ENCODE assay signal across 1 cellular context in genomic region chr11:65027213-65028067, GRCh38.
TF ChIP-seq lines count a peak whose summit lies in the region.

Gene SNX15 (plus strand): TSS chr11:65027439. CDS start chr11:65027538, 99 bp downstream.

TF ChIP-seq in K562, 482 proteins besides CTCF, POLR2A, EP300 and RAD21 (continued from another document and continues in another):
- TF ChIP-seq, protein P1, sequence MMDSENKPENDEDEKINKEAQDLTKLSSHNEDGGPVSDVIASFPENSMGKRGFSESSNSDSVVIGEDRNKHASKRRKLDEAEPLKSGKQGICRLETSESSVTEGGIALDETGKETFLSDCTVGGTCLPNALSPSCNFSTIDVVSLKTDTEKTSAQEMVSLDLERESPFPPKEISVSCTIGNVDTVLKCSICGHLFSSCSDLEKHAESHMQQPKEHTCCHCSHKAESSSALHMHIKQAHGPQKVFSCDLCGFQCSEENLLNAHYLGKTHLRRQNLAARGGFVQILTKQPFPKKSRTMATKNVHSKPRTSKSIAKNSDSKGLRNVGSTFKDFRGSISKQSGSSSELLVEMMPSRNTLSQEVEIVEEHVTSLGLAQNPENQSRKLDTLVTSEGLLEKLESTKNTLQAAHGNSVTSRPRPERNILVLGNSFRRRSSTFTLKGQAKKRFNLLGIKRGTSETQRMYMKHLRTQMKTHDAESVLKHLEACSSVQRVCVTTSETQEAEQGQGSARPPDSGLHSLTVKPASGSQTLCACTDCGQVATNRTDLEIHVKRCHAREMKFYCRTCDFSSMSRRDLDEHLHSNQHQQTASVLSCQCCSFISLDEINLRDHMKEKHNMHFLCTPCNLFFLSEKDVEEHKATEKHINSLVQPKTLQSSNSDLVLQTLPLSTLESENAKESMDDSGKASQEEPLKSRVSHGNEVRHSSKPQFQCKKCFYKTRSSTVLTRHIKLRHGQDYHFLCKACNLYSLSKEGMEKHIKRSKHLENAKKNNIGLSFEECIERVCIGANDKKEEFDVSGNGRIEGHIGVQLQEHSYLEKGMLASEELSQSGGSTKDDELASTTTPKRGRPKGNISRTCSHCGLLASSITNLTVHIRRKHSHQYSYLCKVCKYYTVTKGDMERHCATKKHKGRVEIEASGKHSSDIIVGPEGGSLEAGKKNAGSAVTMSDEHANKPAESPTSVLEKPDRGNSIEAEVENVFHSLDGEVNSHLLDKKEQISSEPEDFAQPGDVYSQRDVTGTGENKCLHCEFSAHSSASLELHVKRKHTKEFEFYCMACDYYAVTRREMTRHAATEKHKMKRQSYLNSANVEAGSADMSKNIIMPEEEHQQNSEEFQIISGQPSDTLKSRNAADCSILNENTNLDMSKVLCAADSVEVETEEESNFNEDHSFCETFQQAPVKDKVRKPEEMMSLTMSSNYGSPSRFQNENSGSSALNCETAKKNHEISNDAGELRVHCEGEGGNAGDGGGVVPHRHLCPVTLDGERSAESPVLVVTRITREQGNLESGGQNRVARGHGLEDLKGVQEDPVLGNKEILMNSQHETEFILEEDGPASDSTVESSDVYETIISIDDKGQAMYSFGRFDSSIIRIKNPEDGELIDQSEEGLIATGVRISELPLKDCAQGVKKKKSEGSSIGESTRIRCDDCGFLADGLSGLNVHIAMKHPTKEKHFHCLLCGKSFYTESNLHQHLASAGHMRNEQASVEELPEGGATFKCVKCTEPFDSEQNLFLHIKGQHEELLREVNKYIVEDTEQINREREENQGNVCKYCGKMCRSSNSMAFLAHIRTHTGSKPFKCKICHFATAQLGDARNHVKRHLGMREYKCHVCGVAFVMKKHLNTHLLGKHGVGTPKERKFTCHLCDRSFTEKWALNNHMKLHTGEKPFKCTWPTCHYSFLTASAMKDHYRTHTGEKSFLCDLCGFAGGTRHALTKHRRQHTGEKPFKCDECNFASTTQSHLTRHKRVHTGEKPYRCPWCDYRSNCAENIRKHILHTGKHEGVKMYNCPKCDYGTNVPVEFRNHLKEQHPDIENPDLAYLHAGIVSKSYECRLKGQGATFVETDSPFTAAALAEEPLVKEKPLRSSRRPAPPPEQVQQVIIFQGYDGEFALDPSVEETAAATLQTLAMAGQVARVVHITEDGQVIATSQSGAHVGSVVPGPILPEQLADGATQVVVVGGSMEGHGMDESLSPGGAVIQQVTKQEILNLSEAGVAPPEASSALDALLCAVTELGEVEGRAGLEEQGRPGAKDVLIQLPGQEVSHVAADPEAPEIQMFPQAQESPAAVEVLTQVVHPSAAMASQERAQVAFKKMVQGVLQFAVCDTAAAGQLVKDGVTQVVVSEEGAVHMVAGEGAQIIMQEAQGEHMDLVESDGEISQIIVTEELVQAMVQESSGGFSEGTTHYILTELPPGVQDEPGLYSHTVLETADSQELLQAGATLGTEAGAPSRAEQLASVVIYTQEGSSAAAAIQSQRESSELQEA (IDR thresholded peaks at IDR 0.05; ENCODE audit: low read depth), result no peak
- TF ChIP-seq, protein P2, sequence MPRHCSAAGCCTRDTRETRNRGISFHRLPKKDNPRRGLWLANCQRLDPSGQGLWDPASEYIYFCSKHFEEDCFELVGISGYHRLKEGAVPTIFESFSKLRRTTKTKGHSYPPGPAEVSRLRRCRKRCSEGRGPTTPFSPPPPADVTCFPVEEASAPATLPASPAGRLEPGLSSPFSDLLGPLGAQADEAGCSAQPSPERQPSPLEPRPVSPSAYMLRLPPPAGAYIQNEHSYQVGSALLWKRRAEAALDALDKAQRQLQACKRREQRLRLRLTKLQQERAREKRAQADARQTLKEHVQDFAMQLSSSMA (CRISPR knock-in tag; IDR thresholded peaks at IDR 0.05), result no peak
- TF ChIP-seq TFAP4 (CRISPR knock-in tag; IDR thresholded peaks at IDR 0.05; ENCODE audit: borderline replicate concordance) (peak; percentile 86), ZNF212 (CRISPR knock-in tag; IDR thresholded peaks at IDR 0.05) (no peak), HINFP (tag; conservative IDR thresholded peaks at IDR 0.05; ENCODE audit: low read depth) (no peak), PURB (CRISPR knock-in tag; IDR thresholded peaks at IDR 0.05; ENCODE audit: low read depth) (no peak), MNT (conservative IDR thresholded peaks at IDR 0.05) (peak; percentile 73 to 87), KDM5B (IDR thresholded peaks at IDR 0.05; ENCODE audit: insufficient replicate concordance, low read depth, low read length) (peak; percentile 94), ESRRA (IDR thresholded peaks at IDR 0.05; ENCODE audit: borderline replicate concordance, low read depth) (peak; percentile 57), BCOR (IDR thresholded peaks at IDR 0.05) (peak; percentile 15; the same call in 1 of the 2 replicates), E2F4 (CRISPR knock-in tag; IDR thresholded peaks at IDR 0.05; ENCODE audit: low read depth) (0 out of 2 replicates have a peak, but pooled peaks have one; percentile 27), FOXM1 (IDR thresholded peaks at IDR 0.05; ENCODE audit: low read depth) (peak; percentile 100), FOXM1 (CRISPR knock-in tag; IDR thresholded peaks at IDR 0.05; ENCODE audit: low read depth) (no peak; the same call in 1 of the 2 replicates), ETS2 (tag; IDR thresholded peaks at IDR 0.05; ENCODE audit: borderline replicate concordance, poor library complexity, severe bottlenecking) (no peak), PHF20 (IDR thresholded peaks at IDR 0.05; ENCODE audit: partially characterized antibody) (peak; percentile 8), GABPB1 (CRISPR knock-in tag; IDR thresholded peaks at IDR 0.05) (peak; percentile 85), ATF1 (CRISPR knock-in tag; IDR thresholded peaks at IDR 0.05) (no peak), ATF1 (tag; IDR thresholded peaks at IDR 0.05) (peak; percentile 67), EGR1 (conservative IDR thresholded peaks at IDR 0.05) (peak; percentile 42), RB1 (IDR thresholded peaks at IDR 0.05; ENCODE audit: low read depth) (peak; percentile 49)
- TF ChIP-seq, protein P3, sequence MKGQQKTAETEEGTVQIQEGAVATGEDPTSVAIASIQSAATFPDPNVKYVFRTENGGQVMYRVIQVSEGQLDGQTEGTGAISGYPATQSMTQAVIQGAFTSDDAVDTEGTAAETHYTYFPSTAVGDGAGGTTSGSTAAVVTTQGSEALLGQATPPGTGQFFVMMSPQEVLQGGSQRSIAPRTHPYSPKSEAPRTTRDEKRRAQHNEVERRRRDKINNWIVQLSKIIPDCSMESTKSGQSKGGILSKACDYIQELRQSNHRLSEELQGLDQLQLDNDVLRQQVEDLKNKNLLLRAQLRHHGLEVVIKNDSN (CRISPR knock-in tag; IDR thresholded peaks at IDR 0.05), result no peak
- TF ChIP-seq, protein P4, sequence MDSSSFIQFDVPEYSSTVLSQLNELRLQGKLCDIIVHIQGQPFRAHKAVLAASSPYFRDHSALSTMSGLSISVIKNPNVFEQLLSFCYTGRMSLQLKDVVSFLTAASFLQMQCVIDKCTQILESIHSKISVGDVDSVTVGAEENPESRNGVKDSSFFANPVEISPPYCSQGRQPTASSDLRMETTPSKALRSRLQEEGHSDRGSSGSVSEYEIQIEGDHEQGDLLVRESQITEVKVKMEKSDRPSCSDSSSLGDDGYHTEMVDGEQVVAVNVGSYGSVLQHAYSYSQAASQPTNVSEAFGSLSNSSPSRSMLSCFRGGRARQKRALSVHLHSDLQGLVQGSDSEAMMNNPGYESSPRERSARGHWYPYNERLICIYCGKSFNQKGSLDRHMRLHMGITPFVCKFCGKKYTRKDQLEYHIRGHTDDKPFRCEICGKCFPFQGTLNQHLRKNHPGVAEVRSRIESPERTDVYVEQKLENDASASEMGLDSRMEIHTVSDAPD (CRISPR knock-in tag; IDR thresholded peaks at IDR 0.05), result no peak
